In the genomic region with DNA sequence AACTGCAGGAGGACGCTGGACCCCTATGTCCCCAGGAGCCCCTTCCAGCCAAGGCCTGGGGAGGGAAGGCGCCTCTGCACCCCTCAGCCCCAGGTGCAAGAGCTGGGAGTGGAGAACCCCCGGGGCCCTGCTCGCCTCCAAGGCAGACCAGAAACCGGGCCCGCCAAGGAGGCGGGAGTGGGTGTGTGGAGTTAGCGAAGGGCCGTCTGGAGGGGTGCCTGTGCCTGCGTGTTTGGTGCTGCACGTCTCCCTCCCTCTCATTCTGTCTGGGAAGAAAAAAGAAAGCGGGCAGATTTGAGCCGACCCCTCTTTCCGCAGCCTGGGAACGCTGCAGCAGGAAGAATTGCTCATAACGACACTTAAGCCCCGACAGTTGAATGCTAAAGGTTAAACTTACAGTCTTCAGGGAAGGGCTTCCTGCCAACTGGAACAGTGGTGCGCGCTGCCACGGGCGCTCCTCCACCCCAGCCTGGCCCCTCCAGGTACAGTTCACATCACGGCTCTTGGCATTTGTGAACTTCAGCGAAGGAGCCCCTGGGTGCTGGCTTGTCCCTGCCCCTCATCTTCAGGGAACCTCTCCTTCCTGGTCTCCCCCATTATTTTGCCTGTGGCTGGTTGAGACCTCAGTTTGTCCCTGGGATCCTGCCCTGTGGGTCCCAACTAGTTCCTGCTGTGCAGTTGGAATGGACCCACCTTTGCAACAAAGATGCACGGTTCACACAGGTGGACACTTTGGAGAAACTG, we compare ENCODE assay signal across 13 cellular contexts. TPM values are rescaled to one million over a fixed set of nuclear protein-coding genes. Genes with fewer than 3 reads are reported as not detected.
DNase-seq lines count a peak whose midpoint lies in the region; ATAC-seq, FAIRE-seq and TF ChIP-seq lines count a peak whose summit lies in the region.
"Had no signal": no experiment of that assay in that cellular context is flagged by ENCODE, and none has a peak within 500 bp of the region (broad histone marks: within the 10 kb centered on the region; RNA-seq: fewer than 3 reads in every experiment).

No MANE protein-coding gene starts in this region.

- peaks cover 87% of the 10 kb centered on the region for H3K27me3 ChIP-seq in H7 (ENCODE audit: control insufficient read depth, insufficient read depth, low read length)

- no peak for TF ChIP-seq CTCF in choroid plexus epithelial cell (conservative IDR thresholded peaks at IDR 0.05; ENCODE audit: low read depth, low read length)

- no peak for FAIRE-seq in GM12891 (lab: Jason Lieb, UNC)
- FAIRE-seq: GM18507 had no signal

- no peak for TF ChIP-seq POLR2A in GM12891 (IDR thresholded peaks at IDR 0.05; ENCODE audit: low read depth, low read length)

- H3K36me3 Mint-ChIP-seq in activated T-helper 17 cell treated with anti-CD3 and anti-CD28 coated beads, Interleukin-2, amount 50 U/mL, for 72 hours (ENCODE audit: low read depth) = no peaks in the 10 kb centered on the region

- no peak overlapping the region for H3K4me3 Mint-ChIP-seq in activated T-helper 17 cell treated with anti-CD3 and anti-CD28 coated beads, Interleukin-2, amount 50 U/mL, for 72 hours
- H3K4me3 Mint-ChIP-seq: activated CD4-positive, alpha-beta T cell treated with anti-CD3 and anti-CD28 coated beads for 36 hours had no signal

- peaks cover 46% of the 10 kb centered on the region for H3K27me3 Mint-ChIP-seq in activated T-helper 17 cell treated with anti-CD3 and anti-CD28 coated beads, Interleukin-2, amount 50 U/mL, for 72 hours

- peak overlapping the region; percentile 34 for H3K4me3 ChIP-seq in H7 (ENCODE audit: insufficient read depth, low read depth, low read length)
- peak overlapping the region; percentile 6 for H3K4me3 ChIP-seq in choroid plexus epithelial cell (ENCODE audit: low read depth, low read length)
- H3K4me3 ChIP-seq in skeletal muscle cell (ENCODE audit: low read depth, low read length) = peak overlapping the region; percentile 23

- H3K4me1 Mint-ChIP-seq in activated T-helper 17 cell treated with anti-CD3 and anti-CD28 coated beads, Interleukin-2, amount 50 U/mL, for 72 hours = peaks cover 6% of the 10 kb centered on the region

- peak; percentile 46 for ATAC-seq in left colon
- no peak for ATAC-seq in activated T-helper 17 cell treated with anti-CD3 and anti-CD28 coated beads, Interleukin-2, amount 50 U/mL, for 72 hours (replicated peaks)
- ATAC-seq: activated CD4-positive, alpha-beta T cell treated with anti-CD3 and anti-CD28 coated beads for 36 hours had no signal

- no peaks in the 10 kb centered on the region for H3K36me3 ChIP-seq in H7 (replicated peaks; ENCODE audit: control insufficient read depth, insufficient read depth, low read length)

- no peak overlapping the region for H3K27ac Mint-ChIP-seq in activated T-helper 17 cell treated with anti-CD3 and anti-CD28 coated beads, Interleukin-2, amount 50 U/mL, for 72 hours
- H3K27ac Mint-ChIP-seq: activated CD4-positive, alpha-beta T cell treated with anti-CD3 and anti-CD28 coated beads for 36 hours had no signal

- no peaks in the 10 kb centered on the region for H3K9me3 Mint-ChIP-seq in activated T-helper 17 cell treated with anti-CD3 and anti-CD28 coated beads, Interleukin-2, amount 50 U/mL, for 72 hours

- intact Hi-C loops in left colon (cut with DNase I, micrococcal nuclease) = no loop called here

- DNase-seq in H7 (peak; percentile 72), choroid plexus epithelial cell (ENCODE audit: low read depth) (peak; percentile 60), left colon (peak in 1 of 2 donors; percentile 50), skeletal muscle cell (ENCODE audit: low read depth) (peak; percentile 73), GM12891 (ENCODE audit: insufficient read length, low spot score) (no peak), DMS53 (lab: John Stamatoyannopoulos, UW) (no peak)
- DNase-seq in stimulated activated naive CD4-positive, alpha-beta T cell treated with Interleukin-2 at 50 U/mL for 16 hours (lab: John Stamatoyannopoulos, UW) = no peak
- DNase-seq: activated CD4-positive, alpha-beta T cell treated with anti-CD3 and anti-CD28 coated beads for 36 hours; anterior cingulate cortex; HCEC 1CT; NCI-H146 had no signal

TF ChIP-seq in GM12891, 5 proteins besides CTCF, POLR2A, EP300 and RAD21:
- TF ChIP-seq TAF1 (IDR thresholded peaks at IDR 0.05; ENCODE audit: low read depth, low read length) (no peak), SPI1 (IDR thresholded peaks at IDR 0.05; ENCODE audit: low read depth, low read length) (no peak), PAX5 (IDR thresholded peaks at IDR 0.05; ENCODE audit: insufficient read depth, low read length, severe bottlenecking) (no peak), POU2F2 (IDR thresholded peaks at IDR 0.05; ENCODE audit: low read depth, low read length) (no peak), POLR2AphosphoS5 (IDR thresholded peaks at IDR 0.05; ENCODE audit: low read depth, low read length) (no peak)

RNA-seq across cellular contexts. Expression of a gene that starts 19.2 kb away (rescaled TPM):
- 1.2 and 1.3 TPM in 2 replicates for total RNA-seq in H7 (2014; rRNA removed; shearing (Covaris generic))
- 10 to 100 TPM; 12.5 to 18.0 TPM for total RNA-seq in left colon
- under 1 TPM; 0.21 to 0.22 TPM for total RNA-seq in activated T-helper 17 cell treated with anti-CD3 and anti-CD28 coated beads, Interleukin-2, amount 50 U/mL, for 72 hours
- polyA plus RNA-seq in GM12891 (2012; ENCODE audit: low read depth, missing spikeins) = 2.8 TPM

Comparison
In these comparisons a context has a peak if more than half of its experiments do, and no peak if none do; other contexts are left out.
1. DNase-seq: peak in H7 (single experiment), choroid plexus epithelial cell (single experiment) and skeletal muscle cell (single experiment); none in GM12891 (single experiment), DMS53 (single experiment) and stimulated activated naive CD4-positive, alpha-beta T cell treated with Interleukin-2 at 50 U/mL for 16 hours (single experiment).
2. Peak in every context shown above with its lines, with median percentiles within 50 percentile points of each other: H3K4me3 ChIP-seq.